Comparison of ENCODE assay signal across 21 cellular contexts in the genomic region with DNA sequence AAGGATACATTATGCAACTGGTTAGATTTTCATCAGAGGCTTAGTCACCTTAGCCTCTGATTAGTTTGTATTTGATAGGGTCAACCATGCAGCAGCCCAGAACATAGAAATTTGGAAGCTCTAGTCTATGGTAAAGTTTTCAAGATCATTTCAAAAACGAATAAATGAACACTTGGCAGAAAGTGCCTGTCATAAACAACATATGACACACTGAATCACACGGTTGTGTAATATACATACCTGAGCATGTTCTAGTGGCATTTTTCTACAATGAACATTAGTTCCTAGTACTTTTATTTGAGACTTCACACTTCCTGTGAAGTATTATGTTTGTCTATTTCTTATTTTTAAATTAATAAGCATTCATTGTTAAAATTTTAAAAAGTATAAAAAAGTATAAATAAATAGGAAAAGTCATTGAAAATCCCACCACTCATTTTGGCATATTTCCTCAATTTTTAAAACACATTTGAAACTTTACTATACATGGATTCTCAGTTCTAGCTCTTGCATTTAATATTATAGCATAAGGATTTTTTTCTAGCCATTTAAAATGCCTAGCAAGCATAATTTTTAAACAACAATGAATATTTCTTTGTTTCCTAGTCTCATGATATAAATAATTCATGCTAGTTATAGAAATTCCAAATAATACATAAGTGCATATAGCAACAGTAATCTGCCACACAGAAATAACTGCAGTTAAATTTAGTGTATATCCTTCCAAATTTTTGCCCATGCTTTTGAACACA. TPM values are rescaled to one million over a fixed set of nuclear protein-coding genes. Genes with fewer than 3 reads are reported as not detected.
"Had no signal": no experiment of that assay in that cellular context is flagged by ENCODE, and none has a peak within 500 bp of the region (broad histone marks: within the 10 kb centered on the region; RNA-seq: fewer than 3 reads in every experiment).

No MANE protein-coding gene starts in this region.

- H3K4me2 ChIP-seq: smooth muscle cell had no signal

- H3K27me3 ChIP-seq: ovary had no signal

- H3K36me3 ChIP-seq: ovary had no signal

- H3K4me3 ChIP-seq: ovary, smooth muscle cell had no signal

- DNase-seq: activated CD4-positive, alpha-beta T cell treated with anti-CD3 and anti-CD28 coated beads for 36 hours; activated CD4-positive, alpha-beta T cell treated with anti-CD3 and anti-CD28 coated beads, Interleukin-2, amount 50 U/mL, for 48 hours; activated gamma-delta T cell treated with Interleukin-2 at 50 U/mL for 16 hours; amniotic stem cell; left cardiac atrium; mesendoderm; natural killer cell; ovary; stimulated activated CD4-positive, alpha-beta T cell treated with anti-CD3 and anti-CD28 coated beads, Interleukin-4, amount 100 ng/mL, for 1 hour; stimulated activated naive CD8-positive, alpha-beta T cell treated with anti-CD3 and anti-CD28 coated beads, Interleukin-15, amount 100 ng/mL, for 72 hours had no signal

- ATAC-seq: activated CD4-positive, alpha-beta T cell treated with anti-CD3 and anti-CD28 coated beads for 36 hours; left cardiac atrium; natural killer cell; sciatic nerve; stimulated activated naive CD8-positive, alpha-beta T cell treated with anti-CD3 and anti-CD28 coated beads, Interleukin-15, amount 100 ng/mL, for 72 hours; WTC11 had no signal

- H3K9me3 ChIP-seq: ovary had no signal

- H3K27ac ChIP-seq: ovary had no signal

RNA-seq across cellular contexts. Expression of gene PRPS1L1, which starts 25.7 kb away (rescaled TPM):
- total RNA-seq: activated CD4-positive, alpha-beta T cell treated with anti-CD3 and anti-CD28 coated beads for 36 hours; activated T-helper 1 cell treated with anti-CD3 and anti-CD28 coated beads, Interleukin-12 subunit alpha, Interleukin-12 subunit beta, Interleukin-2, Interleukin-4 antibody, amounts not matched to agents 30 ng/mL and 10 ng/mL and 1 ng/mL, durations not matched to agents 14 hours and 24 hours and 36 hours; cardiac septum; dermis microvascular lymphatic vessel endothelial cell; epithelial cell of proximal tubule; glomerular endothelial cell; left cardiac atrium; lower leg skin; natural killer cell; ovary; pulmonary artery endothelial cell; sciatic nerve; smooth muscle cell; temporal lobe; WTC11 had no signal
